8 cellular contexts compared by ENCODE assay signal in genomic region chr7:151518781-151519044, GRCh38. TPM values are rescaled to one million over a fixed set of nuclear protein-coding genes. Genes with fewer than 3 reads are reported as not detected.
DNase-seq lines count a peak whose midpoint lies in the region; ATAC-seq, FAIRE-seq and TF ChIP-seq lines count a peak whose summit lies in the region.

No MANE protein-coding gene starts in this region.

- TF ChIP-seq POLR2A in A549 (IDR thresholded peaks at IDR 0.05; ENCODE audit: low read length) = no peak

- DNase-seq in A549 (ENCODE audit: low read depth in 1 of 2, low spot score in 1 of 2) = no peak
- DNase-seq in mammary epithelial cell = no peak
- DNase-seq in NCI-H1105 treated with DMSO at 0.1 percent for 48 hours (lab: John Stamatoyannopoulos, UW) = no peak
- no peak for DNase-seq in NCI-H446 (lab: John Stamatoyannopoulos, UW)

- CTCF ChIA-PET in A549 (lab: Yijun Ruan, JAX) = interaction anchor here (0.7 to 3.3 kb wide), 6 partner anchors 8 to 240 kb away, joined by 3 to 13 read pairs (median 4); no protein-coding TSS in a partner anchor
- CTCF ChIA-PET in mammary epithelial cell (lab: Charles Lee; ENCODE audit: low non-redundant PET) = no interaction called here

- H3K4me2 ChIP-seq in A549 (peak overlapping the region; percentile 99), mammary epithelial cell (ENCODE audit: insufficient read depth, low read depth, low read length) (peak overlapping the region; percentile 92)

- BruUV-seq in mammary epithelial cell (replicated peaks; lab: Mats Ljungman, UMichigan) = no TSS peak

- no peak for FAIRE-seq in A549 (lab: Jason Lieb, UNC)

- peak overlapping the region; percentile 97 to 99 for H3K27ac ChIP-seq in A549
- H3K27ac ChIP-seq in HUES48 (ENCODE audit: low read depth, low read length) = peak overlapping the region; percentile 97
- H3K27ac ChIP-seq in mammary epithelial cell (ENCODE audit: insufficient read depth, low read depth, low read length) = peak overlapping the region; percentile 83

- H3K4me1 ChIP-seq in A549 = peaks cover 23% of the 10 kb centered on the region
- H3K4me1 ChIP-seq in HUES48 (ENCODE audit: control insufficient read depth, insufficient read depth, low read length) = peaks cover 14% of the 10 kb centered on the region; the same call in 1 of the 2 replicates
- peaks cover 23% of the 10 kb centered on the region for H3K4me1 ChIP-seq in mammary epithelial cell (ENCODE audit: insufficient read depth, low read length)
- H3K4me1 ChIP-seq in mononuclear cell (ENCODE audit: insufficient read depth, low read length) = peaks cover 55% of the 10 kb centered on the region

- H2AFZ ChIP-seq in mammary epithelial cell (ENCODE audit: low read depth, low read length) = peak overlapping the region; percentile 40

- ATAC-seq in A549 = no peak
- ATAC-seq in GM19023 (IDR thresholded peaks at IDR 0.05; ENCODE audit: unreplicated experiment) = no peak
- ATAC-seq in HG02973 (IDR thresholded peaks at IDR 0.05; ENCODE audit: unreplicated experiment) = no peak

- dilution Hi-C loops in mammary epithelial cell (cut with HindIII; ENCODE audit: low sequenced_read_pairs) = no loop called here

- TF ChIP-seq EP300 in A549 (IDR thresholded peaks at IDR 0.05) = no peak

- H3K4me3 ChIP-seq in A549 (peak overlapping the region; percentile 65), HUES48 (ENCODE audit: low read depth, low read length) (peak overlapping the region; percentile 79), mammary epithelial cell (replicated peaks in 1 of 3; ENCODE audit: insufficient read depth in 1 of 3, low read depth in 2 of 3, low read length in 3 of 3) (peak overlapping the region; percentile 72 to 87 (median 82)), mononuclear cell (ENCODE audit: low read length) (peak overlapping the region; percentile 73)

- H3K9ac ChIP-seq in HUES48 (ENCODE audit: low read depth, low read length) (peak overlapping the region; percentile 95), mammary epithelial cell (ENCODE audit: insufficient read depth, low read length) (peak overlapping the region; percentile 90)

- no peaks in the 10 kb centered on the region for H3K36me3 ChIP-seq in HUES48 (ENCODE audit: control insufficient read depth, insufficient read depth, low read length)
- H3K36me3 ChIP-seq in mammary epithelial cell (ENCODE audit: insufficient read depth, low read length) = no peaks in the 10 kb centered on the region

- H3K9me3 ChIP-seq in A549 (no peaks in the 10 kb centered on the region), HUES48 (ENCODE audit: control insufficient read depth, insufficient read depth, low read length) (no peaks in the 10 kb centered on the region), mammary epithelial cell (replicated peaks; ENCODE audit: insufficient read depth, low read length) (no peaks in the 10 kb centered on the region), mononuclear cell (ENCODE audit: low read depth, low read length) (no peaks in the 10 kb centered on the region)

- WGBS in A549 (ENCODE audit: missing lambda C conversion rate) = 1% methylated on average over 11 of the region's 11 CpGs
- 1% methylated on average over 9 of the region's 11 CpGs for WGBS in mammary epithelial cell (ENCODE audit: low coverage, missing lambda C conversion rate)

- POLR2A ChIA-PET in A549 (lab: Yijun Ruan, JAX) = interaction anchor here (1.2 to 2.2 kb wide), 4 partner anchors 9 to 45 kb away, joined by 3 to 12 read pairs (median 4); no protein-coding TSS in a partner anchor

- TF ChIP-seq CTCF in A549 (IDR thresholded peaks at IDR 0.05) = no peak
- TF ChIP-seq CTCF in mammary epithelial cell (conservative IDR thresholded peaks at IDR 0.05 in 1 of 2, IDR thresholded peaks at IDR 0.05 in 1 of 2; ENCODE audit: extremely low read depth in 1 of 2, insufficient read depth in 1 of 2, low read depth in 1 of 2, low read length in 2 of 2) = no peak

- H3K79me2 ChIP-seq in mammary epithelial cell (ENCODE audit: insufficient read depth, low read length) = peaks cover 57% of the 10 kb centered on the region

- H3K27me3 ChIP-seq in HUES48 (ENCODE audit: control insufficient read depth, insufficient read depth, low read length) (no peaks in the 10 kb centered on the region; the same call in 1 of the 2 replicates), mammary epithelial cell (ENCODE audit: insufficient read depth, low read length) (no peaks in the 10 kb centered on the region), mononuclear cell (ENCODE audit: insufficient read depth, low read length) (no peaks in the 10 kb centered on the region)

- intact Hi-C loops in mammary epithelial cell (cut with micrococcal nuclease) = loop anchor here (1.0 to 5.0 kb wide), 7 partner anchors 26 to 178 kb away; no protein-coding TSS in a partner anchor

- TF ChIP-seq RAD21 in A549 (conservative IDR thresholded peaks at IDR 0.05 in 1 of 2, IDR thresholded peaks at IDR 0.05 in 1 of 2) = no peak

- peaks cover 2% of the 10 kb centered on the region for H4K20me1 ChIP-seq in mammary epithelial cell (ENCODE audit: insufficient read depth, low read length)

- in situ Hi-C loops in mammary epithelial cell (cut with MboI; ENCODE audit: low sequenced_read_pairs in 2 of 2) = no loop called here

TF ChIP-seq in A549, 52 proteins besides CTCF, POLR2A, EP300 and RAD21:
- TF ChIP-seq ESRRA (IDR thresholded peaks at IDR 0.05; ENCODE audit: borderline replicate concordance, low read length) = no peak
- no peak for TF ChIP-seq HMGXB4 (CRISPR knock-in tag; IDR thresholded peaks at IDR 0.05; ENCODE audit: borderline replicate concordance)
- TF ChIP-seq TFCP2L1 (CRISPR knock-in tag; IDR thresholded peaks at IDR 0.05) = no peak; the same call in 1 of the 2 replicates
- TF ChIP-seq MAFK (IDR thresholded peaks at IDR 0.05; ENCODE audit: partially characterized antibody) = no peak
- no peak for TF ChIP-seq HDAC2 (IDR thresholded peaks at IDR 0.05)
- TF ChIP-seq BHLHE40 (IDR thresholded peaks at IDR 0.05; ENCODE audit: low read depth, low read length) = 0 out of 2 replicates have a peak, but pooled peaks have one; percentile 19
- no peak for TF ChIP-seq SMC3 (IDR thresholded peaks at IDR 0.05)

RNA-seq across cellular contexts. Expression of gene RHEB, which starts 1.0 kb away (rescaled TPM):
- 148 and 198 TPM in 2 replicates for polyA plus RNA-seq in A549 (2011; rRNA removed)
- polyA plus RNA-seq in A549 (2012; cell fraction: cytosol; rRNA removed) = 61.9 and 65.5 TPM in 2 replicates
- 27.8 and 48.0 TPM in 2 replicates for polyA plus RNA-seq in A549 (2012; cell fraction: nucleus; rRNA removed)
- 102 to 112 TPM (median 110 TPM) in 3 replicates for polyA plus RNA-seq in A549 (2017; fragmentation: RNase III; extraction: RNeasy Plus Mini Kit Qiagen cat#74134 plus additional on column Dnase treatment)
- 15.0 and 17.8 TPM in 2 replicates for polyA minus RNA-seq in A549 (2011; rRNA and poly(A)+ RNA removed)
- total RNA-seq in mammary epithelial cell = 100 to 1,000 TPM in 1 of 2 donors, 10 to 100 TPM in 1; 57.3 to 105 TPM
- 56.0 TPM for polyA plus RNA-seq in mammary epithelial cell
- 93.7 TPM for polyA minus RNA-seq in mammary epithelial cell
- 51.0 TPM for total RNA-seq in mononuclear cell
